ENCODE assay signal across 1 cellular context in genomic region chr6:11035961-11036360, GRCh38.
TF ChIP-seq lines count a peak whose summit lies in the region.

No MANE protein-coding gene starts in this region.

TF ChIP-seq in GM23338, 12 proteins besides CTCF, POLR2A, EP300 and RAD21:
- TF ChIP-seq NANOG (IDR thresholded peaks at IDR 0.05; ENCODE audit: borderline replicate concordance): no peak
- no peak for TF ChIP-seq ZNF331 (CRISPR knock-in tag; IDR thresholded peaks at IDR 0.05; ENCODE audit: low read depth)
- no peak for TF ChIP-seq EZH2 (IDR thresholded peaks at IDR 0.05; ENCODE audit: low read depth, unreplicated experiment)
- no peak for TF ChIP-seq JUNB (IDR thresholded peaks at IDR 0.05; ENCODE audit: unreplicated experiment)
- no peak for TF ChIP-seq EZH2phosphoT487 (IDR thresholded peaks at IDR 0.05; ENCODE audit: unreplicated experiment)
- no peak for TF ChIP-seq CREB1 (CRISPR knock-in tag; IDR thresholded peaks at IDR 0.05; ENCODE audit: low read depth)
- TF ChIP-seq STAT1 (IDR thresholded peaks at IDR 0.05; ENCODE audit: unreplicated experiment): no peak
- TF ChIP-seq, protein P1, sequence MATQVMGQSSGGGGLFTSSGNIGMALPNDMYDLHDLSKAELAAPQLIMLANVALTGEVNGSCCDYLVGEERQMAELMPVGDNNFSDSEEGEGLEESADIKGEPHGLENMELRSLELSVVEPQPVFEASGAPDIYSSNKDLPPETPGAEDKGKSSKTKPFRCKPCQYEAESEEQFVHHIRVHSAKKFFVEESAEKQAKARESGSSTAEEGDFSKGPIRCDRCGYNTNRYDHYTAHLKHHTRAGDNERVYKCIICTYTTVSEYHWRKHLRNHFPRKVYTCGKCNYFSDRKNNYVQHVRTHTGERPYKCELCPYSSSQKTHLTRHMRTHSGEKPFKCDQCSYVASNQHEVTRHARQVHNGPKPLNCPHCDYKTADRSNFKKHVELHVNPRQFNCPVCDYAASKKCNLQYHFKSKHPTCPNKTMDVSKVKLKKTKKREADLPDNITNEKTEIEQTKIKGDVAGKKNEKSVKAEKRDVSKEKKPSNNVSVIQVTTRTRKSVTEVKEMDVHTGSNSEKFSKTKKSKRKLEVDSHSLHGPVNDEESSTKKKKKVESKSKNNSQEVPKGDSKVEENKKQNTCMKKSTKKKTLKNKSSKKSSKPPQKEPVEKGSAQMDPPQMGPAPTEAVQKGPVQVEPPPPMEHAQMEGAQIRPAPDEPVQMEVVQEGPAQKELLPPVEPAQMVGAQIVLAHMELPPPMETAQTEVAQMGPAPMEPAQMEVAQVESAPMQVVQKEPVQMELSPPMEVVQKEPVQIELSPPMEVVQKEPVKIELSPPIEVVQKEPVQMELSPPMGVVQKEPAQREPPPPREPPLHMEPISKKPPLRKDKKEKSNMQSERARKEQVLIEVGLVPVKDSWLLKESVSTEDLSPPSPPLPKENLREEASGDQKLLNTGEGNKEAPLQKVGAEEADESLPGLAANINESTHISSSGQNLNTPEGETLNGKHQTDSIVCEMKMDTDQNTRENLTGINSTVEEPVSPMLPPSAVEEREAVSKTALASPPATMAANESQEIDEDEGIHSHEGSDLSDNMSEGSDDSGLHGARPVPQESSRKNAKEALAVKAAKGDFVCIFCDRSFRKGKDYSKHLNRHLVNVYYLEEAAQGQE (IDR thresholded peaks at IDR 0.05; ENCODE audit: unreplicated experiment): no peak
- TF ChIP-seq POLR2AphosphoS5 (IDR thresholded peaks at IDR 0.05; ENCODE audit: low read depth): no peak
- no peak for TF ChIP-seq ETS1 (IDR thresholded peaks at IDR 0.05)
- no peak for TF ChIP-seq ZNF114 (CRISPR knock-in tag; IDR thresholded peaks at IDR 0.05)
